ENCODE assay signal across 28 cellular contexts in the genomic region with DNA sequence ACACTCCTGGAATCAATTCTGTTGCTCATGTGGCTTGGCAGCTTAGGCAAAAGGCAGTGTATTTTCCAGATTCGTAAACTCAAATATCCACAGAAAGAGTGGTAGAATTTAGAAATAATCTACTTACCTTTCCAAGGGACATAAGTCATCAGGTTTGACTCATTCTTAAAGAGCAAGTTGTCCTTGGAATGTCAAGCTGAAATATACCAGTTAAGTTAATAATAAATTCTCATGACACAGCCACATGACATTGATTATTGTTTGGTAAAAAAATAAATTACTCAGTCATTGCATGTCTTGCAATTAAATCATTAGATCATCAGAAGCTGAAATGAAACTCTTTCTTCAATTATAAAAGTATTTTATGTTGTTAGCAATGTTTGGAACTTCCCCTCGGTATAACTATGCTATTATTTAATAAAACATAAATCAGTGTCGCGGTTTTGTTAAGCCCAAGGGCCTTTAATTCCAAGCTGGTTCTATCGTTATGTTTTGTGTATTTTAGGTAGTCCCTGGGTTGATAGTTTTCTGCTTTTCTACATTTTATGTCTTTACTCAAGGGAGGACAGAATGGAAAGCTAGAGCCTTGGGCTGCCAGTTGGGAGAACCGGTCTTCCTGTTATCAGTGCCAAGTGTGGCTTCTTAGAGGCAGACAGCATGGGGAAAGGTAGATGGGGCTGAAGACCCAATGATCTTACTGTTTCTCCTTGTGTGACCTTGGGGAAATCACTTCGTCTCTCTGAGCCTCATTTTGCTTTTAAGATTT.
"Had no signal": no experiment of that assay in that cellular context is flagged by ENCODE, and none has a peak within 500 bp of the region (broad histone marks: within the 10 kb centered on the region; RNA-seq: fewer than 3 reads in every experiment).

No MANE protein-coding gene starts in this region.

- H3K9me3 ChIP-seq: ascending aorta, Peyer's patch had no signal

- H3K27me3 ChIP-seq: ascending aorta, brain microvascular endothelial cell, Peyer's patch had no signal

- H3K9ac ChIP-seq: KMS-11 had no signal

- H3K9me3 Mint-ChIP-seq: activated B cell treated with CpG ODN at 0.5 μM for 24 hours; activated CD4-positive, alpha-beta T cell treated with anti-CD3 and anti-CD28 coated beads, Interleukin-2, amount 10 ng/mL, durations not matched to agents 24 days and 14 days; activated naive CD4-positive, alpha-beta T cell treated with anti-CD3 and anti-CD28 coated beads, Interleukin-2, amount 50 U/mL, for 24 hours; activated T-cell treated with anti-CD3 and anti-CD28 coated beads, Interleukin-2, amount 50 U/mL, for 24 hours; activated T-helper 1 cell treated with anti-CD3 and anti-CD28 coated beads, Interleukin-12 subunit alpha, Interleukin-12 subunit beta, Interleukin-2, Interleukin-4 antibody, amounts not matched to agents 30 ng/mL and 10 ng/mL and 1 ng/mL, durations not matched to agents 14 hours and 24 hours and 36 hours; T-cell had no signal

- H3K27ac ChIP-seq: ascending aorta, brain microvascular endothelial cell, cardiac muscle cell, KMS-11, Peyer's patch had no signal

- H3K4me3 Mint-ChIP-seq: activated B cell treated with CpG ODN at 0.5 μM for 24 hours; activated CD4-positive, alpha-beta T cell treated with anti-CD3 and anti-CD28 coated beads, Interleukin-2, amount 10 ng/mL, durations not matched to agents 24 days and 14 days; activated CD8-positive, alpha-beta memory T cell treated with anti-CD3 and anti-CD28 coated beads, Interleukin-2, amount 10 ng/mL, durations not matched to agents 7 days and 5 days; activated naive CD4-positive, alpha-beta T cell treated with anti-CD3 and anti-CD28 coated beads, Interleukin-2, amount 50 U/mL, for 24 hours; activated T-cell treated with anti-CD3 and anti-CD28 coated beads, Interleukin-2, amount 50 U/mL, for 24 hours; activated T-helper 1 cell treated with anti-CD3 and anti-CD28 coated beads, Interleukin-12 subunit alpha, Interleukin-12 subunit beta, Interleukin-2, Interleukin-4 antibody, amounts not matched to agents 30 ng/mL and 10 ng/mL and 1 ng/mL, durations not matched to agents 14 hours and 24 hours and 36 hours; T-cell had no signal

- ATAC-seq: activated CD8-positive, alpha-beta memory T cell treated with anti-CD3 and anti-CD28 coated beads, Interleukin-2, amount 10 ng/mL, durations not matched to agents 7 days and 5 days; T-cell had no signal

- H3K27ac Mint-ChIP-seq: activated B cell treated with CpG ODN at 0.5 μM for 24 hours; activated CD4-positive, alpha-beta T cell treated with anti-CD3 and anti-CD28 coated beads, Interleukin-2, amount 10 ng/mL, durations not matched to agents 24 days and 14 days; activated CD8-positive, alpha-beta memory T cell treated with anti-CD3 and anti-CD28 coated beads, Interleukin-2, amount 10 ng/mL, durations not matched to agents 7 days and 5 days; activated naive CD4-positive, alpha-beta T cell treated with anti-CD3 and anti-CD28 coated beads, Interleukin-2, amount 50 U/mL, for 24 hours; activated T-cell treated with anti-CD3 and anti-CD28 coated beads, Interleukin-2, amount 50 U/mL, for 24 hours; activated T-helper 1 cell treated with anti-CD3 and anti-CD28 coated beads, Interleukin-12 subunit alpha, Interleukin-12 subunit beta, Interleukin-2, Interleukin-4 antibody, amounts not matched to agents 30 ng/mL and 10 ng/mL and 1 ng/mL, durations not matched to agents 14 hours and 24 hours and 36 hours; T-cell had no signal

- H3K4me1 Mint-ChIP-seq: activated B cell treated with CpG ODN at 0.5 μM for 24 hours; activated CD4-positive, alpha-beta T cell treated with anti-CD3 and anti-CD28 coated beads, Interleukin-2, amount 10 ng/mL, durations not matched to agents 24 days and 14 days; activated CD8-positive, alpha-beta memory T cell treated with anti-CD3 and anti-CD28 coated beads, Interleukin-2, amount 10 ng/mL, durations not matched to agents 7 days and 5 days; activated naive CD4-positive, alpha-beta T cell treated with anti-CD3 and anti-CD28 coated beads, Interleukin-2, amount 50 U/mL, for 24 hours; T-cell had no signal

- H3K4me1 ChIP-seq: ascending aorta, Peyer's patch had no signal

- H3K36me3 Mint-ChIP-seq: activated CD8-positive, alpha-beta memory T cell treated with anti-CD3 and anti-CD28 coated beads, Interleukin-2, amount 10 ng/mL, durations not matched to agents 7 days and 5 days; activated naive CD4-positive, alpha-beta T cell treated with anti-CD3 and anti-CD28 coated beads, Interleukin-2, amount 50 U/mL, for 24 hours; T-cell had no signal

- H3K4me3 ChIP-seq: ascending aorta, cardiac muscle cell, Peyer's patch had no signal

- H3K36me3 ChIP-seq: ascending aorta, brain microvascular endothelial cell, cardiac muscle cell, Peyer's patch had no signal

- DNase-seq: activated B cell treated with CpG ODN at 0.5 μM for 24 hours; activated CD4-positive, alpha-beta T cell treated with anti-CD3 and anti-CD28 coated beads for 1 hour; activated CD4-positive, alpha-beta T cell treated with anti-CD3 and anti-CD28 coated beads, Interleukin-2, amount 10 ng/mL, durations not matched to agents 24 days and 14 days; activated CD4-positive, alpha-beta T cell treated with anti-CD3 and anti-CD28 coated beads, Interleukin-2, amount 50 U/mL, for 48 hours; activated CD8-positive, alpha-beta memory T cell treated with anti-CD3 and anti-CD28 coated beads, Interleukin-2, amount 10 ng/mL, durations not matched to agents 7 days and 5 days; activated effector memory CD4-positive, alpha-beta T cell treated with Interleukin-2 at 50 U/mL for 16 hours; activated naive CD4-positive, alpha-beta T cell; activated T-cell treated with anti-CD3 and anti-CD28 coated beads, Interleukin-2, amount 50 U/mL, for 24 hours; amniotic stem cell; brain microvascular endothelial cell; NCI-H1092; NCI-H1417; NCI-H2029; NCI-H2107; NCI-H510A treated with DMSO at 0.1 percent for 48 hours; NCI-H69; NK-92 treated with Interleukin-12 subunit alpha and Interleukin-12 subunit beta, amount 100 ng/mL, for 24 hours; OCI-M1; Peyer's patch; SHP77 treated with DMSO at 0.1 percent for 48 hours; T-cell; T-helper 2 cell; T1000 had no signal
